12 cellular contexts compared by ENCODE assay signal in genomic region chr11:1482581-1483444, GRCh38. TPM values are rescaled to one million over a fixed set of nuclear protein-coding genes. Genes with fewer than 3 reads are reported as not detected.
DNase-seq lines count a peak whose midpoint lies in the region; ATAC-seq and TF ChIP-seq lines count a peak whose summit lies in the region.
"Had no signal": no experiment of that assay in that cellular context is flagged by ENCODE, and none has a peak within 500 bp of the region (broad histone marks: within the 10 kb centered on the region; RNA-seq: fewer than 3 reads in every experiment).

No MANE protein-coding gene starts in this region.

- intact Hi-C loops in PC-3 (cut with micrococcal nuclease) (no loop called here), left ventricle myocardium inferior (cut with micrococcal nuclease) (no loop called here), gastrocnemius medialis (cut with DNase I; ENCODE audit: low total_unique reads) (no loop called here), MCF 10A (cut with micrococcal nuclease) (no loop called here)

- no peaks in the 10 kb centered on the region for H4K20me1 ChIP-seq in PC-3 (ENCODE audit: low read length)

- no peak overlapping the region for H3K4me2 ChIP-seq in PC-3 (ENCODE audit: low read length)

- in situ Hi-C loops in gastrocnemius medialis (cut with MboI; ENCODE audit: low sequenced_read_pairs in 4 of 4), result no loop called here

- POLR2A ChIA-PET in PC-3 (lab: Charles Lee; ENCODE audit: unreplicated experiment) (no interaction called here), MCF 10A (lab: Yijun Ruan, JAX) (no interaction called here)

- no peak overlapping the region for H3K27ac ChIP-seq in CD4-positive, CD25-positive, alpha-beta regulatory T cell (ENCODE audit: insufficient read depth, low read length, poor library complexity, severe bottlenecking)
- H3K27ac ChIP-seq in PC-3 (ENCODE audit: low read length) (no peak overlapping the region), left ventricle myocardium inferior (replicated peaks) (peak overlapping the region; percentile 46), gastrocnemius medialis (peak overlapping the region; percentile 55 to 80 (median 62))

- H2AFZ ChIP-seq in PC-3 (ENCODE audit: low read length), result no peak overlapping the region

- no peaks in the 10 kb centered on the region for H3K9me2 ChIP-seq in PC-3 (replicated peaks; ENCODE audit: low read length)

- TF ChIP-seq CTCF in PC-3 (conservative IDR thresholded peaks at IDR 0.05; ENCODE audit: low read depth, low read length), result 0 out of 2 replicates have a peak, but pooled peaks have one; percentile 28
- TF ChIP-seq CTCF in left ventricle myocardium inferior (IDR thresholded peaks at IDR 0.05; ENCODE audit: borderline replicate concordance), result no peak
- TF ChIP-seq CTCF in gastrocnemius medialis (IDR thresholded peaks at IDR 0.05 in 4 of 5, conservative IDR thresholded peaks at IDR 0.05 in 1 of 5), result no peak
- TF ChIP-seq CTCF in MCF 10A (IDR thresholded peaks at IDR 0.05; ENCODE audit: unreplicated experiment), result no peak

- H3K4me1 Mint-ChIP-seq in CD4-positive, CD25-positive, alpha-beta regulatory T cell, result peaks cover 0 to 21% (median 5%) of the 10 kb centered on the region in 4 donors
- H3K4me1 Mint-ChIP-seq in MCF 10A (ENCODE audit: insufficient read depth, unreplicated experiment), result peaks cover 6% of the 10 kb centered on the region

- no peaks in the 10 kb centered on the region for H3K9me3 Mint-ChIP-seq in CD4-positive, CD25-positive, alpha-beta regulatory T cell
- H3K9me3 Mint-ChIP-seq in MCF 10A (ENCODE audit: unreplicated experiment), result no peaks in the 10 kb centered on the region
- H3K9me3 Mint-ChIP-seq: activated T-cell treated with anti-CD3 and anti-CD28 coated beads, Interleukin-2, amount 50 U/mL, for 24 hours; natural killer cell treated with Interleukin-12 subunit alpha and Interleukin-12 subunit beta and Interleukin-15 and Interleukin-18, amount 100 ng/mL, for 72 hours had no signal

- CTCF ChIA-PET in PC-3 (lab: Charles Lee) (no interaction called here), MCF 10A (lab: Yijun Ruan, JAX) (no interaction called here)

- no TSS peak for BruUV-seq in PC-3 (replicated peaks; lab: Mats Ljungman, UMichigan)
- BruUV-seq in MCF 10A (replicated peaks; lab: Mats Ljungman, UMichigan), result no TSS peak

- no peaks in the 10 kb centered on the region for H3K27me3 Mint-ChIP-seq in CD4-positive, CD25-positive, alpha-beta regulatory T cell
- H3K27me3 Mint-ChIP-seq in MCF 10A (ENCODE audit: insufficient read depth, unreplicated experiment), result no peaks in the 10 kb centered on the region
- H3K27me3 Mint-ChIP-seq: activated T-cell treated with anti-CD3 and anti-CD28 coated beads, Interleukin-2, amount 50 U/mL, for 24 hours; natural killer cell treated with Interleukin-12 subunit alpha and Interleukin-12 subunit beta and Interleukin-15 and Interleukin-18, amount 100 ng/mL, for 72 hours had no signal

- no peaks in the 10 kb centered on the region for H3K9me3 ChIP-seq in CD4-positive, CD25-positive, alpha-beta regulatory T cell (ENCODE audit: control insufficient read depth in 2 of 2, low read length in 2 of 2)
- H3K9me3 ChIP-seq in PC-3 (ENCODE audit: low read length), result no peaks in the 10 kb centered on the region
- H3K9me3 ChIP-seq in left ventricle myocardium inferior (replicated peaks), result no peaks in the 10 kb centered on the region
- no peaks in the 10 kb centered on the region for H3K9me3 ChIP-seq in gastrocnemius medialis

- H3K36me3 Mint-ChIP-seq in CD4-positive, CD25-positive, alpha-beta regulatory T cell, result peaks cover 11% of the 10 kb centered on the region
- H3K36me3 Mint-ChIP-seq in MCF 10A (ENCODE audit: insufficient read depth, unreplicated experiment), result peaks cover 23% of the 10 kb centered on the region
- H3K36me3 Mint-ChIP-seq: natural killer cell treated with Interleukin-12 subunit alpha and Interleukin-12 subunit beta and Interleukin-15 and Interleukin-18, amount 100 ng/mL, for 72 hours had no signal

- 0 out of 2 replicates have a peak, but pooled peaks cover 3% of the 10 kb centered on the region for H3K79me2 ChIP-seq in PC-3 (ENCODE audit: low read length)

- H3K4me3 ChIP-seq in CD4-positive, CD25-positive, alpha-beta regulatory T cell (ENCODE audit: low read depth, low read length), result no peak overlapping the region
- H3K4me3 ChIP-seq in PC-3 (ENCODE audit: low read length), result no peak overlapping the region
- no peak overlapping the region for H3K4me3 ChIP-seq in left ventricle myocardium inferior
- H3K4me3 ChIP-seq in gastrocnemius medialis, result peak overlapping the region in 2 of 4 donors; percentile 8 to 19

- no peak overlapping the region for H3K9ac ChIP-seq in PC-3 (ENCODE audit: low read length)

- no peak for TF ChIP-seq POLR2A in gastrocnemius medialis (IDR thresholded peaks at IDR 0.05)

- no peak for ATAC-seq in CD4-positive, CD25-positive, alpha-beta regulatory T cell (ENCODE audit: low read depth in 2 of 2)
- ATAC-seq in PC-3, result no peak
- ATAC-seq in gastrocnemius medialis, result peak in 1 of 2 donors; percentile 55
- ATAC-seq in GM21717 (IDR thresholded peaks at IDR 0.05; ENCODE audit: unreplicated experiment), result no peak
- no peak for ATAC-seq in GM18909 (IDR thresholded peaks at IDR 0.05; ENCODE audit: poor library complexity, unreplicated experiment)

- DNase-seq in CD4-positive, CD25-positive, alpha-beta regulatory T cell, result no peak
- no peak for DNase-seq in PC-3
- DNase-seq in left ventricle myocardium inferior, result peak; percentile 15
- peak in 1 of 2 donors; percentile 55 for DNase-seq in gastrocnemius medialis
- DNase-seq in MCF 10A (ENCODE audit: unreplicated experiment), result no peak
- DNase-seq in UCSD-AML1 (lab: John Stamatoyannopoulos, UW; ENCODE audit: unreplicated experiment), result no peak
- DNase-seq: activated T-cell treated with anti-CD3 and anti-CD28 coated beads, Interleukin-2, amount 50 U/mL, for 24 hours; foreskin melanocyte; kidney glomerular epithelial cell had no signal

- peaks cover 29% of the 10 kb centered on the region for H3K36me3 ChIP-seq in CD4-positive, CD25-positive, alpha-beta regulatory T cell (ENCODE audit: control insufficient read depth, insufficient read depth, low read length)
- no peaks in the 10 kb centered on the region for H3K36me3 ChIP-seq in PC-3 (ENCODE audit: low read depth, low read length)
- peaks cover 31% of the 10 kb centered on the region for H3K36me3 ChIP-seq in left ventricle myocardium inferior
- H3K36me3 ChIP-seq in gastrocnemius medialis, result peaks cover 0 to 25% of the 10 kb centered on the region in 2 donors

- peaks cover 24% of the 10 kb centered on the region for H3K4me1 ChIP-seq in CD4-positive, CD25-positive, alpha-beta regulatory T cell (ENCODE audit: control insufficient read depth, insufficient read depth, low read length, poor library complexity, severe bottlenecking)
- H3K4me1 ChIP-seq in PC-3 (ENCODE audit: insufficient read depth, low read length) (no peaks in the 10 kb centered on the region), left ventricle myocardium inferior (peaks cover 86% of the 10 kb centered on the region), gastrocnemius medialis (peaks cover 58 to 74% of the 10 kb centered on the region in 2 donors)

- H3K27me3 ChIP-seq in CD4-positive, CD25-positive, alpha-beta regulatory T cell (ENCODE audit: control insufficient read depth, insufficient read depth, low read length), result no peaks in the 10 kb centered on the region
- H3K27me3 ChIP-seq in PC-3 (ENCODE audit: low read length) (no peaks in the 10 kb centered on the region), left ventricle myocardium inferior (ENCODE audit: low read depth) (no peaks in the 10 kb centered on the region), gastrocnemius medialis (no peaks in the 10 kb centered on the region)

- peak overlapping the region in 2 of 3 donors; percentile 26 to 86 for H3K27ac Mint-ChIP-seq in CD4-positive, CD25-positive, alpha-beta regulatory T cell
- no peak overlapping the region for H3K27ac Mint-ChIP-seq in MCF 10A (ENCODE audit: low read depth, unreplicated experiment)
- H3K27ac Mint-ChIP-seq: natural killer cell treated with Interleukin-12 subunit alpha and Interleukin-12 subunit beta and Interleukin-15 and Interleukin-18, amount 100 ng/mL, for 72 hours had no signal

- H3F3A ChIP-seq in PC-3 (ENCODE audit: low read length, unreplicated experiment), result no peaks in the 10 kb centered on the region

- H3K4me3 Mint-ChIP-seq in CD4-positive, CD25-positive, alpha-beta regulatory T cell, result peak overlapping the region in 1 of 4 donors; percentile 38
- H3K4me3 Mint-ChIP-seq in MCF 10A (ENCODE audit: unreplicated experiment), result no peak overlapping the region
- H3K4me3 Mint-ChIP-seq: activated T-cell treated with anti-CD3 and anti-CD28 coated beads, Interleukin-2, amount 50 U/mL, for 24 hours; natural killer cell treated with Interleukin-12 subunit alpha and Interleukin-12 subunit beta and Interleukin-15 and Interleukin-18, amount 100 ng/mL, for 72 hours had no signal

RNA-seq across cellular contexts. Expression of gene MOB2, which starts 3.8 kb away (rescaled TPM):
- 87.8 TPM for total RNA-seq in CD4-positive, CD25-positive, alpha-beta regulatory T cell
- polyA plus RNA-seq in CD4-positive, CD25-positive, alpha-beta regulatory T cell, result 10 to 100 TPM; 55.7 to 70.1 (median 66.8) TPM
- total RNA-seq in PC-3 (2014; rRNA removed) (23.0 and 31.0 TPM in 2 replicates), left ventricle myocardium inferior (49.5 TPM), gastrocnemius medialis (10 to 100 TPM; 21.1 to 71.5 (median 48.3) TPM), MCF 10A (2022) (20.1 and 20.2 TPM in 2 replicates)

Comparison
In these comparisons a context has a peak if more than half of its experiments do, and no peak if none do; other contexts are left out.
1. H3K27ac ChIP-seq: peak in left ventricle myocardium inferior (single experiment) and gastrocnemius medialis (4 of 4); none in CD4-positive, CD25-positive, alpha-beta regulatory T cell (single experiment) and PC-3 (single experiment).